Comparison of ENCODE assay signal across 17 cellular contexts in genomic region chr2:190271783-190272456, GRCh38.
"Had no signal": no experiment of that assay in that cellular context is flagged by ENCODE, and none has a peak within 500 bp of the region (broad histone marks: within the 10 kb centered on the region; RNA-seq: fewer than 3 reads in every experiment).

No MANE protein-coding gene starts in this region.

- H3K36me3 ChIP-seq: brain microvascular endothelial cell, upper lobe of right lung had no signal

- H3K9me3 Mint-ChIP-seq: activated naive CD4-positive, alpha-beta T cell treated with anti-CD3 and anti-CD28 coated beads for 36 hours; activated T-cell treated with anti-CD3 and anti-CD28 coated beads, Interleukin-2, amount 50 U/mL, for 4 hours; T-helper 2 cell treated with Interferon-gamma antibody and Interleukin-4, amounts not matched to agents 5 μg/mL and 100 μg/mL, for 36 hours had no signal

- ATAC-seq: activated T-cell treated with anti-CD3 and anti-CD28 coated beads, Interleukin-2, amount 50 U/mL, for 4 hours; gastrocnemius medialis; naive thymus-derived CD4-positive, alpha-beta T cell; right lobe of liver; upper lobe of right lung had no signal

- H3K27me3 Mint-ChIP-seq: memory B cell; naive thymus-derived CD4-positive, alpha-beta T cell had no signal

- H3K27ac Mint-ChIP-seq: activated naive CD4-positive, alpha-beta T cell treated with anti-CD3 and anti-CD28 coated beads for 36 hours; memory B cell; naive thymus-derived CD4-positive, alpha-beta T cell; T-helper 2 cell treated with Interferon-gamma antibody and Interleukin-4, amounts not matched to agents 5 μg/mL and 100 μg/mL, for 36 hours had no signal

- H3K4me1 ChIP-seq: right lobe of liver, upper lobe of right lung had no signal

- H3K4me3 ChIP-seq: coronary artery, gastrocnemius medialis, right lobe of liver, upper lobe of right lung had no signal

- H3K27ac ChIP-seq: brain microvascular endothelial cell, coronary artery, gastrocnemius medialis, parathyroid adenoma, right lobe of liver, upper lobe of right lung had no signal

- H3K27me3 ChIP-seq: brain microvascular endothelial cell, gastrocnemius medialis, right lobe of liver, upper lobe of right lung had no signal

- H3K9me3 ChIP-seq: gastrocnemius medialis, right lobe of liver, upper lobe of right lung had no signal

- H3K4me3 Mint-ChIP-seq: activated naive CD4-positive, alpha-beta T cell treated with anti-CD3 and anti-CD28 coated beads for 36 hours; activated T-cell treated with anti-CD3 and anti-CD28 coated beads, Interleukin-2, amount 50 U/mL, for 4 hours; memory B cell; naive thymus-derived CD4-positive, alpha-beta T cell; T-helper 2 cell treated with Interferon-gamma antibody and Interleukin-4, amounts not matched to agents 5 μg/mL and 100 μg/mL, for 36 hours had no signal

- DNase-seq: activated CD4-positive, alpha-beta T cell treated with anti-CD3 and anti-CD28 coated beads, Interleukin-2, amount 50 U/mL, for 1 hour; activated CD4-positive, CD25-positive, alpha-beta regulatory T cell treated with anti-CD3 and anti-CD28 coated beads, Interleukin-2, amount 50 U/mL, for 72 hours; activated CD8-positive, alpha-beta memory T cell treated with anti-CD3 and anti-CD28 coated beads, Interleukin-2, amount 50 U/mL, for 4 hours; activated naive CD4-positive, alpha-beta T cell treated with anti-CD3 and anti-CD28 coated beads for 36 hours; activated T-cell treated with anti-CD3 and anti-CD28 coated beads, Interleukin-2, amount 50 U/mL, for 4 hours; brain microvascular endothelial cell; gastrocnemius medialis; head of caudate nucleus; kidney glomerular epithelial cell; naive thymus-derived CD4-positive, alpha-beta T cell; right lobe of liver; stimulated activated naive CD4-positive, alpha-beta T cell; upper lobe of right lung had no signal

- H3K9ac ChIP-seq: parathyroid adenoma had no signal

- H2AFZ ChIP-seq: parathyroid adenoma had no signal
